Comparison of ENCODE assay signal across 14 cellular contexts in the genomic region with DNA sequence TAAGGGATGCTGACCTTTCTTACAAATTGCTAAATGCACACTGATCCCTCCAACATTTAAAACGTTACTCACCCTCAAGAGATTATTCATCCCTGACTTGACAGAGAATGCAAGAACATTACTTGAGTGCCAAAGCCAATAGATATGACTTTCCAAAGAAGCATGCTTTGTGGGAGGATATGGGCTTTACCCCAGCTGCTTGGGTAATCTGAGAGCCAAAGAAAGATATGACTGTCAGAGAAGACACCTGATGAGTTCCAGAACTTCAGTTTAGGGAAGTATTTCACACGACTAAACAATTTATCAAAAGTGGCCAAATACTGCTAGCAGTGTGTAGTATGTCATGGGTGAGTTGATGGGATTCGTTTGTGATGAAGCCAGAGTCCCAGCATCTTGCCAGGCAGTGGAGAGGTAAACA. TPM values are rescaled to one million over a fixed set of nuclear protein-coding genes. Genes with fewer than 3 reads are reported as not detected.
DNase-seq lines count a peak whose midpoint lies in the region; ATAC-seq, FAIRE-seq and TF ChIP-seq lines count a peak whose summit lies in the region.
"Had no signal": no experiment of that assay in that cellular context is flagged by ENCODE, and none has a peak within 500 bp of the region (broad histone marks: within the 10 kb centered on the region; RNA-seq: fewer than 3 reads in every experiment).

No MANE protein-coding gene starts in this region.

- FAIRE-seq in HTR-8/SVneo (lab: Jason Lieb, UNC) = peak; percentile 88
- FAIRE-seq: endometrium had no signal

- H3K4me1 ChIP-seq in mucosa of descending colon (ENCODE audit: low read depth) = no peaks in the 10 kb centered on the region

- intact Hi-C loops in mucosa of descending colon (cut with DNase I, micrococcal nuclease) = no loop called here

- peak; percentile 10 for ATAC-seq in mucosa of descending colon
- no peak for ATAC-seq in HG03354 (IDR thresholded peaks at IDR 0.05; ENCODE audit: poor library complexity, severe bottlenecking, unreplicated experiment)
- ATAC-seq: activated CD8-positive, alpha-beta T cell treated with anti-CD3 and anti-CD28 coated beads for 36 hours had no signal

- H3K36me3 ChIP-seq in mucosa of descending colon (ENCODE audit: low read depth) = no peaks in the 10 kb centered on the region

- H3K4me3 ChIP-seq in AG10803 (ENCODE audit: low read length) = no peak overlapping the region
- H3K4me3 ChIP-seq in choroid plexus epithelial cell (ENCODE audit: low read depth, low read length) = no peak overlapping the region
- no peak overlapping the region for H3K4me3 ChIP-seq in mucosa of descending colon
- H3K4me3 ChIP-seq: SK-N-MC had no signal

- TF ChIP-seq CTCF in AG10803 (conservative IDR thresholded peaks at IDR 0.05; ENCODE audit: low read length) = no peak
- no peak for TF ChIP-seq CTCF in choroid plexus epithelial cell (conservative IDR thresholded peaks at IDR 0.05; ENCODE audit: low read depth, low read length)
- no peak for TF ChIP-seq CTCF in mucosa of descending colon (IDR thresholded peaks at IDR 0.05)

- peak; percentile 96 for DNase-seq in AG10803 (ENCODE audit: low read depth)
- DNase-seq in HTR-8/SVneo (ENCODE audit: insufficient read length, low spot score) = peak; percentile 21
- DNase-seq in choroid plexus epithelial cell (ENCODE audit: low read depth) = peak; percentile 71
- DNase-seq in mucosa of descending colon = no peak
- DNase-seq in SKM-1 treated with dmso at 0.1 percent for 144 hours (lab: John Stamatoyannopoulos, UW; ENCODE audit: unreplicated experiment) = no peak
- no peak for DNase-seq in Kasumi-1 (lab: John Stamatoyannopoulos, UW)
- no peak for DNase-seq in NCI-H1092 treated with DMSO at 0.1 percent for 48 hours (lab: John Stamatoyannopoulos, UW)
- DNase-seq: activated CD8-positive, alpha-beta T cell treated with anti-CD3 and anti-CD28 coated beads for 36 hours; activated naive CD8-positive, alpha-beta T cell treated with anti-CD3 and anti-CD28 coated beads, Interleukin-2, amount 10 ng/mL, durations not matched to agents 7 days and 5 days; KG1; kidney had no signal

- no peaks in the 10 kb centered on the region for H3K9me3 ChIP-seq in mucosa of descending colon

RNA-seq across cellular contexts. Expression of a gene that starts 7.4 kb away (rescaled TPM):
- total RNA-seq in mucosa of descending colon = 10 to 100 TPM in 1 of 3 donors, 1 to 10 TPM in 2; 4.5 to 12.5 (median 5.8) TPM

Comparison
In these comparisons a context has a peak if more than half of its experiments do, and no peak if none do; other contexts are left out.
1. DNase-seq: peak in AG10803 (single experiment), HTR-8/SVneo (single experiment) and choroid plexus epithelial cell (single experiment); none in mucosa of descending colon (0 of 3), SKM-1 treated with dmso at 0.1 percent for 144 hours (single experiment), Kasumi-1 (0 of 2) and NCI-H1092 treated with DMSO at 0.1 percent for 48 hours (single experiment).